Comparison of ENCODE assay signal across 1 cellular context in the genomic region with DNA sequence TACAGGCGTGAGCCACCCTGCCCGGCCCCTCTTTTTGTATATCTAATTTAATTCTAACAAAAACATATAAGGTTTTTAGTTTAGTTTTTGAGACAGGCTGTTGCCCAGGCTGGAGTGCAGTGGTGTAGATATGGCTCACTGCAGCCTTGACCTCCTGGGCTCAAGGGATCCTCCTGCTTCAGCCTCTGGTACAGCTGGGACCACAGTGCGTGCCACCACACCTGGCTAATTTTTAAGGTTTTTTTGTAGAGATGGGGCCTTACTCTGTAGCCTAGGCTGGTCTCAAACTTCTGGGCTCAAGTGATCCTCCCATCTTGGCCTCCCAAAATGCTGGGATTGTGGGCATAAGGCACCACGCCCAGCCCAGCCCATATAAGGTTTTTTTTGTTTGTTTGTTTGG.
TF ChIP-seq lines count a peak whose summit lies in the region.

No MANE protein-coding gene starts in this region.

TF ChIP-seq in K562, 482 proteins besides CTCF, POLR2A, EP300 and RAD21:
- TF ChIP-seq LEF1 (IDR thresholded peaks at IDR 0.05) (no peak), EGR1 (conservative IDR thresholded peaks at IDR 0.05) (no peak), BCOR (IDR thresholded peaks at IDR 0.05) (no peak), ETV6 (IDR thresholded peaks at IDR 0.05; ENCODE audit: borderline replicate concordance in 1 of 2, low read depth in 2 of 2, low read length in 1 of 2) (no peak), ETV6 (CRISPR knock-in tag; IDR thresholded peaks at IDR 0.05; ENCODE audit: borderline replicate concordance) (no peak), NCOR1 (IDR thresholded peaks at IDR 0.05) (no peak)
- TF ChIP-seq, protein P1, sequence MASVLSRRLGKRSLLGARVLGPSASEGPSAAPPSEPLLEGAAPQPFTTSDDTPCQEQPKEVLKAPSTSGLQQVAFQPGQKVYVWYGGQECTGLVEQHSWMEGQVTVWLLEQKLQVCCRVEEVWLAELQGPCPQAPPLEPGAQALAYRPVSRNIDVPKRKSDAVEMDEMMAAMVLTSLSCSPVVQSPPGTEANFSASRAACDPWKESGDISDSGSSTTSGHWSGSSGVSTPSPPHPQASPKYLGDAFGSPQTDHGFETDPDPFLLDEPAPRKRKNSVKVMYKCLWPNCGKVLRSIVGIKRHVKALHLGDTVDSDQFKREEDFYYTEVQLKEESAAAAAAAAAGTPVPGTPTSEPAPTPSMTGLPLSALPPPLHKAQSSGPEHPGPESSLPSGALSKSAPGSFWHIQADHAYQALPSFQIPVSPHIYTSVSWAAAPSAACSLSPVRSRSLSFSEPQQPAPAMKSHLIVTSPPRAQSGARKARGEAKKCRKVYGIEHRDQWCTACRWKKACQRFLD (CRISPR knock-in tag; IDR thresholded peaks at IDR 0.05) = 0 out of 2 replicates have a peak, but pooled peaks have one; percentile 26
- TF ChIP-seq, protein P2, sequence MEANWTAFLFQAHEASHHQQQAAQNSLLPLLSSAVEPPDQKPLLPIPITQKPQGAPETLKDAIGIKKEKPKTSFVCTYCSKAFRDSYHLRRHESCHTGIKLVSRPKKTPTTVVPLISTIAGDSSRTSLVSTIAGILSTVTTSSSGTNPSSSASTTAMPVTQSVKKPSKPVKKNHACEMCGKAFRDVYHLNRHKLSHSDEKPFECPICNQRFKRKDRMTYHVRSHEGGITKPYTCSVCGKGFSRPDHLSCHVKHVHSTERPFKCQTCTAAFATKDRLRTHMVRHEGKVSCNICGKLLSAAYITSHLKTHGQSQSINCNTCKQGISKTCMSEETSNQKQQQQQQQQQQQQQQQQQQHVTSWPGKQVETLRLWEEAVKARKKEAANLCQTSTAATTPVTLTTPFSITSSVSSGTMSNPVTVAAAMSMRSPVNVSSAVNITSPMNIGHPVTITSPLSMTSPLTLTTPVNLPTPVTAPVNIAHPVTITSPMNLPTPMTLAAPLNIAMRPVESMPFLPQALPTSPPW (CRISPR knock-in tag; IDR thresholded peaks at IDR 0.05) = no peak
TF ChIP-seq in K562: peak in this region for 1.
